In genomic region chr9:136061405-136061804, GRCh38 we compare ENCODE assay signal across 22 cellular contexts. TPM values are rescaled to one million over a fixed set of nuclear protein-coding genes. Genes with fewer than 3 reads are reported as not detected.
DNase-seq lines count a peak whose midpoint lies in the region; ATAC-seq, FAIRE-seq and TF ChIP-seq lines count a peak whose summit lies in the region.
"Had no signal": no experiment of that assay in that cellular context is flagged by ENCODE, and none has a peak within 500 bp of the region (broad histone marks: within the 10 kb centered on the region; RNA-seq: fewer than 3 reads in every experiment).

No MANE protein-coding gene starts in this region.

- 98% methylated on average over 10 of the region's 11 CpGs for WGBS in HepG2 (ENCODE audit: low lambda C conversion rate)

- TF ChIP-seq CTCF in Peyer's patch (IDR thresholded peaks at IDR 0.05) (no peak), HepG2 (CRISPR knock-in tag; IDR thresholded peaks at IDR 0.05) (no peak)

- TF ChIP-seq POLR2A in Peyer's patch (IDR thresholded peaks at IDR 0.05) (no peak), HepG2 (IDR thresholded peaks at IDR 0.05; ENCODE audit: insufficient read depth in 1 of 2, low read depth in 2 of 2, low read length in 2 of 2) (no peak)

- H3K79me2 ChIP-seq in HepG2 (ENCODE audit: insufficient read depth, low read length) = peaks cover 36% of the 10 kb centered on the region

- H3K4me2 ChIP-seq in HepG2 (ENCODE audit: low read depth, low read length) = no peak overlapping the region

- TF ChIP-seq EP300 in HepG2 (IDR thresholded peaks at IDR 0.05; ENCODE audit: low read depth in 2 of 2, low read length in 2 of 2) (no peak), HepG2 (CRISPR knock-in tag; IDR thresholded peaks at IDR 0.05; ENCODE audit: borderline replicate concordance) (no peak)

- H3K36me3 ChIP-seq in Peyer's patch (peaks cover 0 to 4% (median 0%) of the 10 kb centered on the region in 3 donors), HepG2 (replicated peaks in 1 of 2; ENCODE audit: control insufficient read depth in 1 of 2, insufficient read depth in 2 of 2, low read length in 2 of 2) (peaks cover 2 to 11% of the 10 kb centered on the region in 2 experiments; a peak in 3 of 5 replicates)
- H3K36me3 ChIP-seq: SJCRH30 had no signal

- H3K4me1 Mint-ChIP-seq in activated CD4-positive, alpha-beta T cell treated with anti-CD3 and anti-CD28 coated beads, Interleukin-2, amount 10 ng/mL, durations not matched to agents 24 days and 14 days = no peaks in the 10 kb centered on the region

- no peaks in the 10 kb centered on the region for H3K27me3 Mint-ChIP-seq in activated CD4-positive, alpha-beta T cell treated with anti-CD3 and anti-CD28 coated beads, Interleukin-2, amount 10 ng/mL, durations not matched to agents 24 days and 14 days

- H2AFZ ChIP-seq in HepG2 (ENCODE audit: low read length) = no peak overlapping the region

- H3K4me3 Mint-ChIP-seq in activated CD4-positive, alpha-beta T cell treated with anti-CD3 and anti-CD28 coated beads, Interleukin-2, amount 10 ng/mL, durations not matched to agents 24 days and 14 days = no peak overlapping the region
- H3K4me3 Mint-ChIP-seq: CD4-positive, alpha-beta T cell had no signal

- in situ Hi-C loops in HepG2 (cut with HindIII; ENCODE audit: extremely low pct_ligation_motif_present, low pct_unique_long_range_greater_than_20kb) = no loop called here

- no peak for FAIRE-seq in HepG2 (lab: Jason Lieb, UNC)
- FAIRE-seq: K562 had no signal

- H3K27me3 ChIP-seq in Peyer's patch (no peaks in the 10 kb centered on the region), HepG2 (ENCODE audit: control insufficient read depth in 1 of 2, insufficient read depth in 2 of 2, low read length in 2 of 2) (no peaks in the 10 kb centered on the region)
- H3K27me3 ChIP-seq: SJCRH30 had no signal

- intact Hi-C loops in cardiac septum (cut with DNase I) = no loop called here
- intact Hi-C loops in left cardiac atrium (cut with DNase I) = no loop called here
- intact Hi-C loops in HepG2 (cut with micrococcal nuclease; ENCODE audit: unreplicated experiment) = no loop called here
- intact Hi-C loops in activated CD4-positive, alpha-beta T cell treated with anti-CD3 and anti-CD28 coated beads, Interleukin-2, amount 10 ng/mL, durations not matched to agents 24 days and 14 days (cut with micrococcal nuclease) = no loop called here

- H3K4me3 ChIP-seq in Peyer's patch = no peak overlapping the region
- no peak overlapping the region for H3K4me3 ChIP-seq in HepG2 (replicated peaks in 1 of 3; ENCODE audit: insufficient read depth in 1 of 3, low read depth in 2 of 3, low read length in 3 of 3)
- H3K4me3 ChIP-seq: K562, SJCRH30 had no signal

- H4K20me1 ChIP-seq in HepG2 (ENCODE audit: insufficient read depth, low read length) = peaks cover 21% of the 10 kb centered on the region

- no peak for TF ChIP-seq RAD21 in HepG2 (CRISPR knock-in tag; IDR thresholded peaks at IDR 0.05)

- no peaks in the 10 kb centered on the region for H3K36me3 Mint-ChIP-seq in activated CD4-positive, alpha-beta T cell treated with anti-CD3 and anti-CD28 coated beads, Interleukin-2, amount 10 ng/mL, durations not matched to agents 24 days and 14 days (ENCODE audit: low read depth)

- H3K27ac ChIP-seq in Peyer's patch (no peak overlapping the region), HepG2 (ENCODE audit: extremely low read length, insufficient read depth, low read length) (no peak overlapping the region)
- H3K27ac ChIP-seq: SJCRH30 had no signal

- no peaks in the 10 kb centered on the region for H3K9me3 ChIP-seq in Peyer's patch
- H3K9me3 ChIP-seq in HepG2 (ENCODE audit: low read length) = no peaks in the 10 kb centered on the region
- H3K9me3 ChIP-seq: SJCRH30 had no signal

- ATAC-seq in left cardiac atrium (no peak), HepG2 (no peak)
- ATAC-seq: HCT116, K562 had no signal

- POLR2A ChIA-PET in HepG2 (lab: Yijun Ruan, JAX) = no interaction called here

- no TSS peak for BruUV-seq in HepG2 (replicated peaks; lab: Mats Ljungman, UMichigan)

- peak; percentile 44 for DNase-seq in cardiac septum (ENCODE audit: low spot score)
- DNase-seq in left cardiac atrium = no peak
- DNase-seq in Peyer's patch = peak in 2 of 3 donors; percentile 36 to 39
- peak; percentile 82 for DNase-seq in mesenteric fat pad (ENCODE audit: low spot score)
- no peak for DNase-seq in DMS79 treated with DMSO at 0.1 percent for 48 hours (lab: John Stamatoyannopoulos, UW)
- no peak for DNase-seq in HepG2 (ENCODE audit: low spot score)
- no peak for DNase-seq in activated CD4-positive, alpha-beta T cell treated with anti-CD3 and anti-CD28 coated beads, Interleukin-2, amount 10 ng/mL, durations not matched to agents 24 days and 14 days
- DNase-seq: ACHN; AML-193; MV-4-11; NCI-H1417; NCI-H1930; NCI-H2171; NCI-H446; NCI-H69; NK-92 treated with Interleukin-12 subunit alpha and Interleukin-12 subunit beta, amount 100 ng/mL, for 24 hours; OCI-M1; RPMI8226; SJCRH30 had no signal

- no peak overlapping the region for H3K27ac Mint-ChIP-seq in activated CD4-positive, alpha-beta T cell treated with anti-CD3 and anti-CD28 coated beads, Interleukin-2, amount 10 ng/mL, durations not matched to agents 24 days and 14 days
- H3K27ac Mint-ChIP-seq: CD4-positive, alpha-beta T cell had no signal

- CTCF ChIA-PET in HepG2 (lab: Yijun Ruan, JAX; ENCODE audit: low intra/inter-chr PET ratio, low total read pairs) = no interaction called here

- H3K9me3 Mint-ChIP-seq in activated CD4-positive, alpha-beta T cell treated with anti-CD3 and anti-CD28 coated beads, Interleukin-2, amount 10 ng/mL, durations not matched to agents 24 days and 14 days = no peaks in the 10 kb centered on the region
- H3K9me3 Mint-ChIP-seq: CD4-positive, alpha-beta T cell had no signal

- H3K4me1 ChIP-seq in Peyer's patch (peaks cover 0 to 31% (median 0%) of the 10 kb centered on the region in 4 donors), HepG2 (ENCODE audit: insufficient read depth, low read length) (no peaks in the 10 kb centered on the region)

- no peak overlapping the region for H3K9ac ChIP-seq in HepG2 (ENCODE audit: insufficient read depth, low read depth, low read length)

RNA-seq across cellular contexts. Expression of gene NACC2, which starts 33.7 kb away (rescaled TPM):
- 57.8 TPM for total RNA-seq in cardiac septum
- 10 to 100 TPM; 28.6 to 38.5 TPM for total RNA-seq in left cardiac atrium
- total RNA-seq in Peyer's patch = 10 to 100 TPM in 3 of 4 donors, 1 to 10 TPM in 1; 8.3 to 24.3 (median 23.1) TPM
- 41.4 TPM for total RNA-seq in mesenteric fat pad
- 10.5 and 12.3 TPM in 2 replicates for total RNA-seq in HepG2 (2016; rRNA removed; fragmentation: Illumina TruSeq; extraction: Trizol)
- 2.1 and 2.2 TPM in 2 replicates for total RNA-seq in HepG2 (2016; cell fraction: cytosol; rRNA removed; fragmentation: Illumina TruSeq; extraction: Trizol; ENCODE audit: low read depth)
- total RNA-seq in HepG2 (2016; cell fraction: insoluble cytoplasmic fraction; rRNA removed; fragmentation: Illumina TruSeq; extraction: Trizol) = 9.0 and 12.3 TPM in 2 replicates
- total RNA-seq in HepG2 (2016; cell fraction: membrane; rRNA removed; fragmentation: Illumina TruSeq; extraction: Trizol) = 5.3 TPM in 2 replicates
- 8.0 and 9.6 TPM in 2 replicates for total RNA-seq in HepG2 (2016; cell fraction: nucleus; rRNA removed; fragmentation: Illumina TruSeq; extraction: Trizol)
- polyA plus RNA-seq in HepG2 (2011; rRNA removed) = 5.9 and 6.3 TPM in 2 replicates
- polyA plus RNA-seq in HepG2 (2011; cell fraction: cytosol; rRNA removed) = 4.1 and 5.8 TPM in 2 replicates
- 28.9 and 40.8 TPM in 2 replicates for polyA plus RNA-seq in HepG2 (2011; cell fraction: nucleus; rRNA removed)
- polyA plus RNA-seq in HepG2 (2012) = 6.2 and 7.1 TPM in 2 replicates
- polyA plus RNA-seq in HepG2 (2016; cell fraction: cytosol; fragmentation: Illumina TruSeq; extraction: Trizol; ENCODE audit: low read depth) = 0.80 TPM in 2 replicates
- polyA plus RNA-seq in HepG2 (2016; cell fraction: insoluble cytoplasmic fraction; fragmentation: Illumina TruSeq; extraction: Trizol; ENCODE audit: low read depth) = 8.9 and 10.6 TPM in 2 replicates
- polyA plus RNA-seq in HepG2 (2016; cell fraction: membrane; fragmentation: Illumina TruSeq; extraction: Trizol; ENCODE audit: low read depth) = 2.4 and 2.5 TPM in 2 replicates
- polyA plus RNA-seq in HepG2 (2016; cell fraction: nucleus; fragmentation: Illumina TruSeq; extraction: Trizol; ENCODE audit: insufficient read depth, low read depth) = 15.3 and 15.7 TPM in 2 replicates
- polyA minus RNA-seq in HepG2 (2011; rRNA and poly(A)+ RNA removed; ENCODE audit: low replicate concordance) = 14.5 and 16.4 TPM in 2 replicates
- polyA minus RNA-seq in HepG2 (2011; cell fraction: cytosol; rRNA and poly(A)+ RNA removed) = 9.2 and 9.6 TPM in 2 replicates
- 10.6 and 13.4 TPM in 2 replicates for polyA minus RNA-seq in HepG2 (2011; cell fraction: nucleus; rRNA and poly(A)+ RNA removed)
- total RNA-seq in activated CD4-positive, alpha-beta T cell treated with anti-CD3 and anti-CD28 coated beads, Interleukin-2, amount 10 ng/mL, durations not matched to agents 24 days and 14 days = 3.2 and 3.6 TPM in 2 replicates

RNA-seq across cellular contexts. Expression of gene TMEM250, which starts 57.3 kb away (rescaled TPM):
- total RNA-seq in cardiac septum (19.8 TPM), left cardiac atrium (10 to 100 TPM; 21.6 to 23.4 TPM), Peyer's patch (10 to 100 TPM; 34.7 to 75.0 (median 69.2) TPM), mesenteric fat pad (30.2 TPM), HepG2 (2016; rRNA removed; fragmentation: Illumina TruSeq; extraction: Trizol) (12.0 and 13.9 TPM in 2 replicates)
- 7.7 and 7.9 TPM in 2 replicates for total RNA-seq in HepG2 (2016; cell fraction: cytosol; rRNA removed; fragmentation: Illumina TruSeq; extraction: Trizol; ENCODE audit: low read depth)
- 9.6 and 13.9 TPM in 2 replicates for total RNA-seq in HepG2 (2016; cell fraction: insoluble cytoplasmic fraction; rRNA removed; fragmentation: Illumina TruSeq; extraction: Trizol)
- total RNA-seq in HepG2 (2016; cell fraction: membrane; rRNA removed; fragmentation: Illumina TruSeq; extraction: Trizol) = 17.8 and 22.1 TPM in 2 replicates
- total RNA-seq in HepG2 (2016; cell fraction: nucleus; rRNA removed; fragmentation: Illumina TruSeq; extraction: Trizol) = 10.1 and 11.0 TPM in 2 replicates
- polyA plus RNA-seq in HepG2 (2011; rRNA removed) = 5.5 and 7.1 TPM in 2 replicates
- 7.1 and 10.4 TPM in 2 replicates for polyA plus RNA-seq in HepG2 (2011; cell fraction: cytosol; rRNA removed)
- 9.4 and 12.5 TPM in 2 replicates for polyA plus RNA-seq in HepG2 (2011; cell fraction: nucleus; rRNA removed)
- polyA plus RNA-seq in HepG2 (2012) = 6.0 and 9.5 TPM in 2 replicates
- 6.4 and 8.1 TPM in 2 replicates for polyA plus RNA-seq in HepG2 (2016; cell fraction: cytosol; fragmentation: Illumina TruSeq; extraction: Trizol; ENCODE audit: low read depth)
- 14.5 and 15.8 TPM in 2 replicates for polyA plus RNA-seq in HepG2 (2016; cell fraction: insoluble cytoplasmic fraction; fragmentation: Illumina TruSeq; extraction: Trizol; ENCODE audit: low read depth)
- 14.9 and 17.1 TPM in 2 replicates for polyA plus RNA-seq in HepG2 (2016; cell fraction: membrane; fragmentation: Illumina TruSeq; extraction: Trizol; ENCODE audit: low read depth)
- polyA plus RNA-seq in HepG2 (2016; cell fraction: nucleus; fragmentation: Illumina TruSeq; extraction: Trizol; ENCODE audit: insufficient read depth, low read depth) = 14.9 and 17.4 TPM in 2 replicates
- polyA minus RNA-seq in HepG2 (2011; rRNA and poly(A)+ RNA removed; ENCODE audit: low replicate concordance) = 18.3 and 50.6 TPM in 2 replicates
- polyA minus RNA-seq in HepG2 (2011; cell fraction: cytosol; rRNA and poly(A)+ RNA removed) = 7.9 and 8.8 TPM in 2 replicates
- polyA minus RNA-seq in HepG2 (2011; cell fraction: nucleus; rRNA and poly(A)+ RNA removed) = 4.7 and 8.0 TPM in 2 replicates
- 49.8 and 52.7 TPM in 2 replicates for total RNA-seq in activated CD4-positive, alpha-beta T cell treated with anti-CD3 and anti-CD28 coated beads, Interleukin-2, amount 10 ng/mL, durations not matched to agents 24 days and 14 days

Comparison
In these comparisons a context has a peak if more than half of its experiments do, and no peak if none do; other contexts are left out.
1. DNase-seq: peak in cardiac septum (single experiment), Peyer's patch (2 of 3) and mesenteric fat pad (single experiment); none in left cardiac atrium (single experiment), DMS79 treated with DMSO at 0.1 percent for 48 hours (single experiment), HepG2 (single experiment) and activated CD4-positive, alpha-beta T cell treated with anti-CD3 and anti-CD28 coated beads, Interleukin-2, amount 10 ng/mL, durations not matched to agents 24 days and 14 days (single experiment).